6 cellular contexts compared by ENCODE assay signal in the genomic region with DNA sequence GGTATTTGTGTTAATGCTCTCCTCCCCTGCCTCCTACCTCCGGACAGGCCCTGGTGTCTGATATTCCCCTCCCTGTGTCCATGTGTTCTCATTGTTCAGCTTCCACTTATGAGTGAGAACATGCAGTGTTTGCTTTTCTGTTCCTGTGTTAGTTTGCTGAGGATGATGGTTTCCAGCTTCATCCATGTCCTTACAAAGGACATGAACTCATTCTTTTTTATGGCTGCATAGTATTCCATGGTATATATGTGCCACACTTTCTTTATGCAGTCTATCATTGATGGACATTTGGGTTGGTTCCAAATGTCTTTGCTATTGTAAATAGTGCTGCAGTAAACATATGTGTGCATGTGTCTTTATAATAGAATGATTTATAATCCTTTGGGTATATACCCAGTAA.
A peak's percentile ranks its signal among the peaks of the same experiment; 100 is the strongest.
DNase-seq lines count a peak whose midpoint lies in the region; ATAC-seq, FAIRE-seq and TF ChIP-seq lines count a peak whose summit lies in the region.
"Not testable (repeated sequence)": the region's sequence is repeated elsewhere in the genome, so short reads cannot be mapped to it uniquely, and the experiment has no call there.

No MANE protein-coding gene starts in this region.

- H3K9me3 ChIP-seq in HEK293 (ENCODE audit: control insufficient read depth, insufficient read depth, low read depth, low read length); K562 (replicated peaks; ENCODE audit: control insufficient read depth, insufficient read depth, low read depth, low read length): not testable (repeated sequence)

- not testable (repeated sequence) for TF ChIP-seq RAD21 in K562 (CRISPR knock-in tag; conservative IDR thresholded peaks at IDR 0.05 in 1 of 2, IDR thresholded peaks at IDR 0.05 in 1 of 2)

- H3K27ac ChIP-seq in HEK293 (ENCODE audit: extremely low read depth, low read depth, low read length); K562 (ENCODE audit: extremely low read depth, low read depth, low read length): not testable (repeated sequence)

- H3K4me1 ChIP-seq in HEK293 (ENCODE audit: control insufficient read depth, insufficient read depth, low read length); K562 (replicated peaks in 1 of 2; ENCODE audit: control insufficient read depth in 2 of 2, insufficient read depth in 2 of 2, low read length in 2 of 2): not testable (repeated sequence)

- not testable (repeated sequence) for H3K36me3 ChIP-seq in HEK293 (ENCODE audit: control insufficient read depth in 2 of 2, insufficient read depth in 1 of 2, low read length in 2 of 2); K562 (ENCODE audit: control insufficient read depth, insufficient read depth, low read length)

- not testable (repeated sequence) for H3K27me3 Mint-ChIP-seq in activated CD4-positive, alpha-beta memory T cell treated with anti-CD3 and anti-CD28 coated beads, Interleukin-2, amount 10 ng/mL, durations not matched to agents 7 days and 5 days; nephron progenitor cell (ENCODE audit: low read depth, poor library complexity); progenitor cell of endocrine pancreas; stimulated activated naive CD8-positive, alpha-beta T cell treated with anti-CD3 and anti-CD28 coated beads, Interleukin-15, Interleukin-2, amounts not matched to agents 100 ng/mL and 50 ng/mL, for 24 hours

- BruUV-seq in K562 (replicated peaks; lab: Mats Ljungman, UMichigan): not testable (repeated sequence)

- not testable (repeated sequence) for H3K79me2 ChIP-seq in K562 (ENCODE audit: control insufficient read depth, insufficient read depth, low read length)

- CTCF ChIA-PET in HEK293 (lab: Yijun Ruan, JAX): interaction anchor here (0.7 kb wide), 1 partner anchor 74 kb away, joined by 3 read pairs; no protein-coding TSS in a partner anchor
- CTCF ChIA-PET in activated CD4-positive, alpha-beta memory T cell treated with anti-CD3 and anti-CD28 coated beads, Interleukin-2, amount 10 ng/mL, durations not matched to agents 7 days and 5 days (lab: Charles Lee); K562 (lab: Yijun Ruan, JAX; ENCODE audit: low intra/inter-chr PET ratio): not testable (repeated sequence)

- peak overlapping the region; percentile 13 for H3K27ac Mint-ChIP-seq in activated CD4-positive, alpha-beta memory T cell treated with anti-CD3 and anti-CD28 coated beads, Interleukin-2, amount 10 ng/mL, durations not matched to agents 7 days and 5 days
- H3K27ac Mint-ChIP-seq in nephron progenitor cell (peak overlapping the region; percentile 91), progenitor cell of endocrine pancreas (peak overlapping the region; percentile 88)
- H3K27ac Mint-ChIP-seq in stimulated activated naive CD8-positive, alpha-beta T cell treated with anti-CD3 and anti-CD28 coated beads, Interleukin-15, Interleukin-2, amounts not matched to agents 100 ng/mL and 50 ng/mL, for 24 hours: peak overlapping the region; percentile 34

- 7% methylated on average over 1 of the region's 1 CpG for WGBS in K562 (ENCODE audit: insufficient coverage, low coverage, missing lambda C conversion rate)

- H3K4me3 ChIP-seq in HEK293 (ENCODE audit: low read depth, low read length); K562: not testable (repeated sequence)

- H3K9me3 Mint-ChIP-seq in activated CD4-positive, alpha-beta memory T cell treated with anti-CD3 and anti-CD28 coated beads, Interleukin-2, amount 10 ng/mL, durations not matched to agents 7 days and 5 days; nephron progenitor cell; progenitor cell of endocrine pancreas (ENCODE audit: low read depth); stimulated activated naive CD8-positive, alpha-beta T cell treated with anti-CD3 and anti-CD28 coated beads, Interleukin-15, Interleukin-2, amounts not matched to agents 100 ng/mL and 50 ng/mL, for 24 hours: not testable (repeated sequence)

- not testable (repeated sequence) for FAIRE-seq in K562 (lab: Jason Lieb, UNC)

- not testable (repeated sequence) for H3K4me3 Mint-ChIP-seq in activated CD4-positive, alpha-beta memory T cell treated with anti-CD3 and anti-CD28 coated beads, Interleukin-2, amount 10 ng/mL, durations not matched to agents 7 days and 5 days; nephron progenitor cell; progenitor cell of endocrine pancreas (ENCODE audit: low read depth); stimulated activated naive CD8-positive, alpha-beta T cell treated with anti-CD3 and anti-CD28 coated beads, Interleukin-15, Interleukin-2, amounts not matched to agents 100 ng/mL and 50 ng/mL, for 24 hours

- not testable (repeated sequence) for TF ChIP-seq EP300 in K562 (IDR thresholded peaks at IDR 0.05; ENCODE audit: low read length)

- not testable (repeated sequence) for H3K36me3 Mint-ChIP-seq in activated CD4-positive, alpha-beta memory T cell treated with anti-CD3 and anti-CD28 coated beads, Interleukin-2, amount 10 ng/mL, durations not matched to agents 7 days and 5 days (ENCODE audit: low read depth); nephron progenitor cell (ENCODE audit: low read depth); progenitor cell of endocrine pancreas (ENCODE audit: insufficient read depth); stimulated activated naive CD8-positive, alpha-beta T cell treated with anti-CD3 and anti-CD28 coated beads, Interleukin-15, Interleukin-2, amounts not matched to agents 100 ng/mL and 50 ng/mL, for 24 hours (ENCODE audit: low read depth)

- H3K9ac ChIP-seq in K562 (ENCODE audit: insufficient read depth in 1 of 2, low read depth in 2 of 2, low read length in 2 of 2): not testable (repeated sequence)

- not testable (repeated sequence) for H4K20me1 ChIP-seq in K562 (replicated peaks; ENCODE audit: control insufficient read depth, insufficient read depth, low read length)

- POLR2A ChIA-PET in HEK293 (lab: Yijun Ruan, JAX); activated CD4-positive, alpha-beta memory T cell treated with anti-CD3 and anti-CD28 coated beads, Interleukin-2, amount 10 ng/mL, durations not matched to agents 7 days and 5 days (lab: Charles Lee); K562 (lab: Yijun Ruan, JAX): not testable (repeated sequence)

- TF ChIP-seq CTCF in HEK293 (tag by site-specific recombination; IDR thresholded peaks at IDR 0.05); K562 (IDR thresholded peaks at IDR 0.05 in 2 of 3, conservative IDR thresholded peaks at IDR 0.05 in 1 of 3; ENCODE audit: insufficient read depth in 2 of 3, low read depth in 1 of 3, low read length in 3 of 3); nephron progenitor cell (IDR thresholded peaks at IDR 0.05); progenitor cell of endocrine pancreas (IDR thresholded peaks at IDR 0.05; ENCODE audit: unreplicated experiment): not testable (repeated sequence)

- not testable (repeated sequence) for ATAC-seq in K562

- in situ Hi-C loops in K562 (cut with MboI): not testable (repeated sequence)

- H3K9me1 ChIP-seq in K562 (ENCODE audit: control insufficient read depth, insufficient read depth, low read length): not testable (repeated sequence)

- DNase-seq in activated CD4-positive, alpha-beta memory T cell treated with anti-CD3 and anti-CD28 coated beads, Interleukin-2, amount 10 ng/mL, durations not matched to agents 7 days and 5 days; K562 (ENCODE audit: extremely low read depth in 1 of 4, low spot score in 3 of 4); nephron progenitor cell; progenitor cell of endocrine pancreas (ENCODE audit: low spot score, unreplicated experiment): not testable (repeated sequence)

- TF ChIP-seq POLR2A in K562 (conservative IDR thresholded peaks at IDR 0.05): not testable (repeated sequence)

- H3K4me1 Mint-ChIP-seq in activated CD4-positive, alpha-beta memory T cell treated with anti-CD3 and anti-CD28 coated beads, Interleukin-2, amount 10 ng/mL, durations not matched to agents 7 days and 5 days; nephron progenitor cell; progenitor cell of endocrine pancreas (ENCODE audit: low read depth); stimulated activated naive CD8-positive, alpha-beta T cell treated with anti-CD3 and anti-CD28 coated beads, Interleukin-15, Interleukin-2, amounts not matched to agents 100 ng/mL and 50 ng/mL, for 24 hours (ENCODE audit: low read depth): not testable (repeated sequence)

- not testable (repeated sequence) for H3K27me3 ChIP-seq in K562 (ENCODE audit: control insufficient read depth in 2 of 2, insufficient read depth in 2 of 2, low read length in 2 of 2)

- not testable (repeated sequence) for H2AFZ ChIP-seq in K562 (ENCODE audit: low read depth, low read length)

- H3K4me2 ChIP-seq in K562 (ENCODE audit: insufficient read depth, low read length): not testable (repeated sequence)

- intact Hi-C loops in K562 (cut with micrococcal nuclease): not testable (repeated sequence)

TF ChIP-seq in K562, 482 proteins besides CTCF, POLR2A, EP300 and RAD21:
- peak; percentile 35 for TF ChIP-seq ZNF146 (CRISPR knock-in tag; IDR thresholded peaks at IDR 0.05; ENCODE audit: unreplicated experiment)
TF ChIP-seq in K562: peak in this region for 1; not testable (repeated sequence) for 481.

Comparison
In these comparisons a context has a peak if more than half of its experiments do, and no peak if none do; other contexts are left out.
1. H3K27ac Mint-ChIP-seq: peak in every context shown above with its lines; median percentile 91 in nephron progenitor cell; 88 in progenitor cell of endocrine pancreas; 34 in stimulated activated naive CD8-positive, alpha-beta T cell treated with anti-CD3 and anti-CD28 coated beads, Interleukin-15, Interleukin-2, amounts not matched to agents 100 ng/mL and 50 ng/mL, for 24 hours; 13 in activated CD4-positive, alpha-beta memory T cell treated with anti-CD3 and anti-CD28 coated beads, Interleukin-2, amount 10 ng/mL, durations not matched to agents 7 days and 5 days.